ENCODE assay signal across 1 cellular context in the genomic region with DNA sequence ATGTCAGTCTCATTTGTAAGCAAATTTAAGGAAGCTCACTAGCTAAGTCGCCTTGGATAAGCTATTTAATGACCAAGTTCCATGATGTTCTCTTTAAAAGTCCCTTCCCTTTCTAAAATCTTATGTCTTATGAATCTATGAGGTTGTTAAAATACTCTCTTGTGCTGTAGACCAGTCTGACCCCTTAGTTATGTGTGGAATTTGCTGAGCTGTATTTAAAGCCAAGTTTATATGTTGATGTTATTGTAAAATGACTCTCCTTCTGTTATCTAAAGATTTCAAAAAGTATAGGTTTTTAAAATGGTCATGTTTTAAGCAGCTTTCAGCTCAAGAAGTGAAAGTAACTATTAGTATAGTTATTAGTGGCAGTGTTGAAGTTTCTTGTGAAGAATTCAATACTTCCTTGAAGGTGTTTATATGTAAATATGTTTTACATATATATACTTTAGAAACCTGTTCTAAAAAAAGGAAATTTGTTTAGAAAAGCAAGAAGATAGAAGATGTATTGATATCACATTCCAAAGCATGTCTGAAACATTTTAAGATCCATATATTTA.
TF ChIP-seq lines count a peak whose summit lies in the region.

No MANE protein-coding gene starts in this region.

TF ChIP-seq in GM23338, 12 proteins besides CTCF, POLR2A, EP300 and RAD21 (continued from another document):
- TF ChIP-seq, protein P1, sequence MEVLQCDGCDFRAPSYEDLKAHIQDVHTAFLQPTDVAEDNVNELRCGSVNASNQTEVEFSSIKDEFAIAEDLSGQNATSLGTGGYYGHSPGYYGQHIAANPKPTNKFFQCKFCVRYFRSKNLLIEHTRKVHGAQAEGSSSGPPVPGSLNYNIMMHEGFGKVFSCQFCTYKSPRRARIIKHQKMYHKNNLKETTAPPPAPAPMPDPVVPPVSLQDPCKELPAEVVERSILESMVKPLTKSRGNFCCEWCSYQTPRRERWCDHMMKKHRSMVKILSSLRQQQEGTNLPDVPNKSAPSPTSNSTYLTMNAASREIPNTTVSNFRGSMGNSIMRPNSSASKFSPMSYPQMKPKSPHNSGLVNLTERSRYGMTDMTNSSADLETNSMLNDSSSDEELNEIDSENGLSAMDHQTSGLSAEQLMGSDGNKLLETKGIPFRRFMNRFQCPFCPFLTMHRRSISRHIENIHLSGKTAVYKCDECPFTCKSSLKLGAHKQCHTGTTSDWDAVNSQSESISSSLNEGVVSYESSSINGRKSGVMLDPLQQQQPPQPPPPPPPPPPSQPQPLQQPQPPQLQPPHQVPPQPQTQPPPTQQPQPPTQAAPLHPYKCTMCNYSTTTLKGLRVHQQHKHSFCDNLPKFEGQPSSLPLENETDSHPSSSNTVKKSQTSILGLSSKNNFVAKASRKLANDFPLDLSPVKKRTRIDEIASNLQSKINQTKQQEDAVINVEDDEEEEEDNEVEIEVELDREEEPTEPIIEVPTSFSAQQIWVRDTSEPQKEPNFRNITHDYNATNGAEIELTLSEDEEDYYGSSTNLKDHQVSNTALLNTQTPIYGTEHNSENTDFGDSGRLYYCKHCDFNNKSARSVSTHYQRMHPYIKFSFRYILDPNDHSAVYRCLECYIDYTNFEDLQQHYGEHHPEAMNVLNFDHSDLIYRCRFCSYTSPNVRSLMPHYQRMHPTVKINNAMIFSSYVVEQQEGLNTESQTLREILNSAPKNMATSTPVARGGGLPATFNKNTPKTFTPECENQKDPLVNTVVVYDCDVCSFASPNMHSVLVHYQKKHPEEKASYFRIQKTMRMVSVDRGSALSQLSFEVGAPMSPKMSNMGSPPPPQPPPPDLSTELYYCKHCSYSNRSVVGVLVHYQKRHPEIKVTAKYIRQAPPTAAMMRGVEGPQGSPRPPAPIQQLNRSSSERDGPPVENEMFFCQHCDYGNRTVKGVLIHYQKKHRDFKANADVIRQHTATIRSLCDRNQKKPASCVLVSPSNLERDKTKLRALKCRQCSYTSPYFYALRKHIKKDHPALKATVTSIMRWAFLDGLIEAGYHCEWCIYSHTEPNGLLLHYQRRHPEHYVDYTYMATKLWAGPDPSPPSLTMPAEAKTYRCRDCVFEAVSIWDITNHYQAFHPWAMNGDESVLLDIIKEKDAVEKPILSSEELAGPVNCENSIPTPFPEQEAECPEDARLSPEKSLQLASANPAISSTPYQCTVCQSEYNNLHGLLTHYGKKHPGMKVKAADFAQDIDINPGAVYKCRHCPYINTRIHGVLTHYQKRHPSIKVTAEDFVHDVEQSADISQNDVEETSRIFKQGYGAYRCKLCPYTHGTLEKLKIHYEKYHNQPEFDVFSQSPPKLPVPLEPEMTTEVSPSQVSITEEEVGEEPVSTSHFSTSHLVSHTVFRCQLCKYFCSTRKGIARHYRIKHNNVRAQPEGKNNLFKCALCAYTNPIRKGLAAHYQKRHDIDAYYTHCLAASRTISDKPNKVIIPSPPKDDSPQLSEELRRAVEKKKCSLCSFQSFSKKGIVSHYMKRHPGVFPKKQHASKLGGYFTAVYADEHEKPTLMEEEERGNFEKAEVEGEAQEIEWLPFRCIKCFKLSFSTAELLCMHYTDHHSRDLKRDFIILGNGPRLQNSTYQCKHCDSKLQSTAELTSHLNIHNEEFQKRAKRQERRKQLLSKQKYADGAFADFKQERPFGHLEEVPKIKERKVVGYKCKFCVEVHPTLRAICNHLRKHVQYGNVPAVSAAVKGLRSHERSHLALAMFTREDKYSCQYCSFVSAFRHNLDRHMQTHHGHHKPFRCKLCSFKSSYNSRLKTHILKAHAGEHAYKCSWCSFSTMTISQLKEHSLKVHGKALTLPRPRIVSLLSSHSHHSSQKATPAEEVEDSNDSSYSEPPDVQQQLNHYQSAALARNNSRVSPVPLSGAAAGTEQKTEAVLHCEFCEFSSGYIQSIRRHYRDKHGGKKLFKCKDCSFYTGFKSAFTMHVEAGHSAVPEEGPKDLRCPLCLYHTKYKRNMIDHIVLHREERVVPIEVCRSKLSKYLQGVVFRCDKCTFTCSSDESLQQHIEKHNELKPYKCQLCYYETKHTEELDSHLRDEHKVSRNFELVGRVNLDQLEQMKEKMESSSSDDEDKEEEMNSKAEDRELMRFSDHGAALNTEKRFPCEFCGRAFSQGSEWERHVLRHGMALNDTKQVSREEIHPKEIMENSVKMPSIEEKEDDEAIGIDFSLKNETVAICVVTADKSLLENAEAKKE (CRISPR knock-in tag; IDR thresholded peaks at IDR 0.05), result no peak
- no peak for TF ChIP-seq POLR2AphosphoS5 (IDR thresholded peaks at IDR 0.05; ENCODE audit: low read depth)
